In genomic region chr18:27014841-27015240, GRCh38 we compare ENCODE assay signal across 30 cellular contexts.
"Had no signal": no experiment of that assay in that cellular context is flagged by ENCODE, and none has a peak within 500 bp of the region (broad histone marks: within the 10 kb centered on the region; RNA-seq: fewer than 3 reads in every experiment).

No MANE protein-coding gene starts in this region.

- ATAC-seq: foreskin keratinocyte; gastroesophageal sphincter; heart right ventricle; left lobe of liver; mucosa of descending colon; natural killer cell treated with Interleukin-12 subunit alpha and Interleukin-12 subunit beta and Interleukin-15 and Interleukin-18, amount 100 ng/mL, for 72 hours; right cardiac atrium; stimulated activated naive CD8-positive, alpha-beta T cell treated with anti-CD3 and anti-CD28 coated beads, Interleukin-15, amount 100 ng/mL, for 72 hours; upper lobe of right lung had no signal

- H3K4me3 Mint-ChIP-seq: memory B cell; mesothelial cell of epicardium; naive B cell; natural killer cell treated with Interleukin-12 subunit alpha and Interleukin-12 subunit beta and Interleukin-15 and Interleukin-18, amount 100 ng/mL, for 72 hours; neural progenitor cell; stimulated activated naive B cell treated with anti-CD40 and anti-IgM and Interleukin-4, amounts not matched to agents 10 μg/mL and 1 μg/mL and 100 μg/mL, for 72 hours; stimulated activated naive CD8-positive, alpha-beta T cell treated with anti-CD3 and anti-CD28 coated beads, Interleukin-15, amount 100 ng/mL, for 72 hours had no signal

- H3K4me2 ChIP-seq: neural progenitor cell had no signal

- H3K27me3 Mint-ChIP-seq: memory B cell; natural killer cell treated with Interleukin-12 subunit alpha and Interleukin-12 subunit beta and Interleukin-15 and Interleukin-18, amount 100 ng/mL, for 72 hours; stimulated activated naive B cell treated with anti-CD40 and anti-IgM and Interleukin-4, amounts not matched to agents 10 μg/mL and 1 μg/mL and 100 μg/mL, for 72 hours; stimulated activated naive CD8-positive, alpha-beta T cell treated with anti-CD3 and anti-CD28 coated beads, Interleukin-15, amount 100 ng/mL, for 72 hours had no signal

- H3K27me3 ChIP-seq: esophagus muscularis mucosa, foreskin keratinocyte, gastroesophageal sphincter, neural progenitor cell, sigmoid colon, suprapubic skin, transverse colon, upper lobe of right lung, uterus had no signal

- H3K36me3 Mint-ChIP-seq: memory B cell; mesothelial cell of epicardium; naive B cell; natural killer cell treated with Interleukin-12 subunit alpha and Interleukin-12 subunit beta and Interleukin-15 and Interleukin-18, amount 100 ng/mL, for 72 hours; stimulated activated naive B cell treated with anti-CD40 and anti-IgM and Interleukin-4, amounts not matched to agents 10 μg/mL and 1 μg/mL and 100 μg/mL, for 72 hours had no signal

- H2AFZ ChIP-seq: neural progenitor cell, parathyroid adenoma had no signal

- H3K4me1 Mint-ChIP-seq: memory B cell; mesothelial cell of epicardium; naive B cell; stimulated activated naive B cell treated with anti-CD40 and anti-IgM and Interleukin-4, amounts not matched to agents 10 μg/mL and 1 μg/mL and 100 μg/mL, for 72 hours; stimulated activated naive CD8-positive, alpha-beta T cell treated with anti-CD3 and anti-CD28 coated beads, Interleukin-15, amount 100 ng/mL, for 72 hours had no signal

- H3K9me3 Mint-ChIP-seq: memory B cell; mesothelial cell of epicardium; natural killer cell treated with Interleukin-12 subunit alpha and Interleukin-12 subunit beta and Interleukin-15 and Interleukin-18, amount 100 ng/mL, for 72 hours; stimulated activated naive B cell treated with anti-CD40 and anti-IgM and Interleukin-4, amounts not matched to agents 10 μg/mL and 1 μg/mL and 100 μg/mL, for 72 hours had no signal

- H3K27ac Mint-ChIP-seq: memory B cell; mesothelial cell of epicardium; naive B cell; natural killer cell treated with Interleukin-12 subunit alpha and Interleukin-12 subunit beta and Interleukin-15 and Interleukin-18, amount 100 ng/mL, for 72 hours; neural progenitor cell; stimulated activated naive B cell treated with anti-CD40 and anti-IgM and Interleukin-4, amounts not matched to agents 10 μg/mL and 1 μg/mL and 100 μg/mL, for 72 hours; stimulated activated naive CD8-positive, alpha-beta T cell treated with anti-CD3 and anti-CD28 coated beads, Interleukin-15, amount 100 ng/mL, for 72 hours had no signal

- DNase-seq: dermis blood vessel endothelial cell; effector memory CD4-positive, alpha-beta T cell; foreskin keratinocyte; glutamatergic neuron; heart right ventricle; hippocampal formation; islet precursor cell; mucosa of descending colon; naive B cell; sigmoid colon; stimulated activated CD4-positive, alpha-beta T cell treated with anti-CD3 and anti-CD28 coated beads, Interleukin-2, amount 100 ng/mL, for 24 hours; stimulated activated CD4-positive, alpha-beta T cell treated with anti-CD3 and anti-CD28 coated beads, Interleukin-4, amount 100 ng/mL, for 24 hours; stimulated activated naive B cell treated with anti-CD40 and anti-IgM and Interleukin-4, amounts not matched to agents 10 μg/mL and 1 μg/mL and 100 μg/mL, for 72 hours; stimulated activated naive CD8-positive, alpha-beta T cell treated with anti-CD3 and anti-CD28 coated beads, Interleukin-15, amount 100 ng/mL, for 72 hours; transverse colon; upper lobe of right lung; uterus had no signal

- H3K9me3 ChIP-seq: esophagus muscularis mucosa, gastroesophageal sphincter, heart right ventricle, mucosa of descending colon, prostate gland, sigmoid colon, suprapubic skin, transverse colon, upper lobe of right lung, uterus had no signal

- H3K9ac ChIP-seq: neural progenitor cell, parathyroid adenoma had no signal

- H3K4me3 ChIP-seq: coronary artery, esophagus muscularis mucosa, gastroesophageal sphincter, heart right ventricle, lung, mucosa of descending colon, neural progenitor cell, prostate gland, sigmoid colon, suprapubic skin, transverse colon, upper lobe of right lung, uterus had no signal

- H3K27ac ChIP-seq: coronary artery, esophagus muscularis mucosa, foreskin keratinocyte, gastroesophageal sphincter, heart right ventricle, neural progenitor cell, parathyroid adenoma, prostate gland, sigmoid colon, suprapubic skin, transverse colon, upper lobe of right lung, uterus had no signal

- H3K4me1 ChIP-seq: esophagus muscularis mucosa, foreskin keratinocyte, gastroesophageal sphincter, heart right ventricle, neural progenitor cell, parathyroid adenoma, prostate gland, sigmoid colon, suprapubic skin, transverse colon, upper lobe of right lung, uterus had no signal

- H3K36me3 ChIP-seq: esophagus muscularis mucosa, gastroesophageal sphincter, heart right ventricle, neural progenitor cell, prostate gland, sigmoid colon, suprapubic skin, transverse colon, upper lobe of right lung, uterus had no signal
